In genomic region chr20:17809714-17810631, GRCh38 we compare ENCODE assay signal across 16 cellular contexts.
DNase-seq lines count a peak whose midpoint lies in the region; ATAC-seq and TF ChIP-seq lines count a peak whose summit lies in the region.
"Had no signal": no experiment of that assay in that cellular context is flagged by ENCODE, and none has a peak within 500 bp of the region (broad histone marks: within the 10 kb centered on the region; RNA-seq: fewer than 3 reads in every experiment).

No MANE protein-coding gene starts in this region.

- TF ChIP-seq POLR2A in GM18505 (IDR thresholded peaks at IDR 0.05; ENCODE audit: borderline replicate concordance, extremely low read depth, insufficient read depth, insufficient read length): no peak

- intact Hi-C loops in heart right ventricle (cut with DNase I): loop anchor here in 4 of 10 donors (5.0 to 10.0 kb wide), 4 partner anchors 32 to 128 kb away; partner anchors contain the start of gene RRBP1 (in 1 of the 4)

- H3K27me3 Mint-ChIP-seq in nephron progenitor cell (ENCODE audit: low read depth, poor library complexity): no peaks in the 10 kb centered on the region

- H3K36me3 Mint-ChIP-seq in nephron progenitor cell (ENCODE audit: low read depth): peaks cover 4% of the 10 kb centered on the region
- H3K36me3 Mint-ChIP-seq: activated naive CD8-positive, alpha-beta T cell had no signal

- ATAC-seq in heart right ventricle: peak in 2 of 8 donors; percentile 2 to 10
- ATAC-seq in omental fat pad (ENCODE audit: low FRiP score): peak; percentile 9
- no peak for ATAC-seq in HG03457 (IDR thresholded peaks at IDR 0.05; ENCODE audit: unreplicated experiment)
- no peak for ATAC-seq in GM18505 (IDR thresholded peaks at IDR 0.05; ENCODE audit: unreplicated experiment)
- no peak for ATAC-seq in HG02885 (IDR thresholded peaks at IDR 0.05; ENCODE audit: poor library complexity, unreplicated experiment)

- H3K27ac Mint-ChIP-seq in nephron progenitor cell: no peak overlapping the region
- H3K27ac Mint-ChIP-seq: activated naive CD8-positive, alpha-beta T cell had no signal

- peaks cover 29% of the 10 kb centered on the region for H3K4me1 Mint-ChIP-seq in nephron progenitor cell

- peak; percentile 69 for DNase-seq in AG10803 (ENCODE audit: low read depth)
- DNase-seq in SW480 (ENCODE audit: low spot score): peak; percentile 16
- DNase-seq in heart right ventricle: no peak
- no peak for DNase-seq in omental fat pad (ENCODE audit: low spot score)
- no peak for DNase-seq in nephron progenitor cell
- DNase-seq: DMS53, H7, NCI-H1105 treated with DMSO at 0.1 percent for 48 hours, NCI-H526 had no signal

- WGBS in heart right ventricle, 2 donors: 59 to 66% methylated on average over 9 of the region's 9 CpGs

- no peak overlapping the region for H3K4me3 ChIP-seq in AG10803 (ENCODE audit: low read length)
- no peak overlapping the region for H3K4me3 ChIP-seq in heart right ventricle
- H3K4me3 ChIP-seq: GM12878, upper lobe of left lung had no signal

- H3K9me3 ChIP-seq in heart right ventricle: no peaks in the 10 kb centered on the region
- H3K9me3 ChIP-seq: upper lobe of left lung had no signal

- H3K9me3 Mint-ChIP-seq in nephron progenitor cell: peaks cover 4% of the 10 kb centered on the region
- H3K9me3 Mint-ChIP-seq: neural crest cell had no signal

- no peak for TF ChIP-seq CTCF in AG10803 (conservative IDR thresholded peaks at IDR 0.05; ENCODE audit: low read length)
- TF ChIP-seq CTCF in heart right ventricle (IDR thresholded peaks at IDR 0.05): no peak
- TF ChIP-seq CTCF in omental fat pad (IDR thresholded peaks at IDR 0.05): no peak
- TF ChIP-seq CTCF in nephron progenitor cell (IDR thresholded peaks at IDR 0.05): no peak

- H3K4me1 ChIP-seq in heart right ventricle: peaks cover 8 to 50% (median 43%) of the 10 kb centered on the region in 9 donors

- peak overlapping the region in 7 of 10 donors; percentile 4 to 90 (median 19) for H3K27ac ChIP-seq in heart right ventricle

- H3K4me3 Mint-ChIP-seq in nephron progenitor cell: no peak overlapping the region
- H3K4me3 Mint-ChIP-seq: activated naive CD8-positive, alpha-beta T cell; neural crest cell had no signal

- no peaks in the 10 kb centered on the region for H3K27me3 ChIP-seq in heart right ventricle
- H3K27me3 ChIP-seq: upper lobe of left lung had no signal

- H3K36me3 ChIP-seq in heart right ventricle: no peaks in the 10 kb centered on the region
- H3K36me3 ChIP-seq: upper lobe of left lung had no signal

Comparison
In these comparisons a context has a peak if more than half of its experiments do, and no peak if none do; other contexts are left out.
1. DNase-seq: peak in AG10803 (single experiment) and SW480 (single experiment); none in heart right ventricle (0 of 2), omental fat pad (single experiment) and nephron progenitor cell (single experiment).